31 cellular contexts compared by ENCODE assay signal in the genomic region with DNA sequence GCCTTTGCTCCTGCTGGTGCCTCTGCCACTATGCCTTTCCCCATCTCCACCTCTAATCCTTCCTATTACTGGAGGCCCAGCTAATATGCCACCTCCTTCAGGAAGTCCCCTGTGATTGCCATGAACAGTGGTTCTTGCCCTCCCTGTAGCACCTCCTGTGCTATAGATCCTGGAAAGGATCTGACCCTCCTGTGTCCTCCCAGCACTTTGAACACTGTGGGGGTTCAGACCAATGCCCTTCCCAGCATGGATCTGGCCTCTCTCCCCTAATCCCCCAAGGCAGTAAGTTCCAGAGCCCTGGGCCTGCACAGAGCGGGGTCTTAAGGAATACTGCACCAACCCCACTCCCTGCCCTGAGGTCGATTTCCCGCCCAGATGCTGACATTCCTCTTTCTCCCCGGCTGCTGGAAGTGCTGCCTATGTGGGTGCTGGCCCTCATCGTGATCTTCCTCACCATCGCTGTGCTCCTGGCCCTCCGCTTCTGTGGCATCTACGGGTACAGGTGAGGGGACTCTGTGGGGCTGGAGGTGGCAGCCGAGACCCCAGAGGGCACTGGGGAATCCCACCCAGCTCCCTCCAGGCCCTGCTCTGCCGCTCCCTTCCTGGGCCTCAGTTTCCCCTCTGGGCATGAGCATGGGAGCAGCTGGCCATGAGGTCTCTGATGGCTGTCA. TPM values are rescaled to one million over a fixed set of nuclear protein-coding genes. Genes with fewer than 3 reads are reported as not detected.
DNase-seq lines count a peak whose midpoint lies in the region; ATAC-seq, FAIRE-seq and TF ChIP-seq lines count a peak whose summit lies in the region.
"Had no signal": no experiment of that assay in that cellular context is flagged by ENCODE, and none has a peak within 500 bp of the region (broad histone marks: within the 10 kb centered on the region; RNA-seq: fewer than 3 reads in every experiment).

No MANE protein-coding gene starts in this region.

- no peaks in the 10 kb centered on the region for H3K4me1 Mint-ChIP-seq in activated naive CD4-positive, alpha-beta T cell treated with anti-CD3 and anti-CD28 coated beads, Interleukin-2, amount 50 U/mL, for 24 hours
- no peaks in the 10 kb centered on the region for H3K4me1 Mint-ChIP-seq in activated naive CD4-positive, alpha-beta T cell treated with anti-CD3 and anti-CD28 coated beads for 36 hours (ENCODE audit: low read depth)
- H3K4me1 Mint-ChIP-seq in osteocyte (ENCODE audit: unreplicated experiment) (no peaks in the 10 kb centered on the region), MCF 10A (ENCODE audit: insufficient read depth, unreplicated experiment) (no peaks in the 10 kb centered on the region)

- no peak for ATAC-seq in K562
- ATAC-seq: CD8-positive, alpha-beta T cell; HCT116; HepG2; Right ventricle myocardium inferior had no signal

- H2BK120ac ChIP-seq in mesenchymal stem cell (ENCODE audit: low read depth, low read length), result no peak overlapping the region

- no peak overlapping the region for H3K14ac ChIP-seq in mesenchymal stem cell (ENCODE audit: low read length in 2 of 2)

- H3K9me3 ChIP-seq in K562 (replicated peaks; ENCODE audit: control insufficient read depth, insufficient read depth, low read depth, low read length) (no peaks in the 10 kb centered on the region), mesenchymal stem cell (ENCODE audit: control insufficient read depth, low read length) (no peaks in the 10 kb centered on the region)
- H3K9me3 ChIP-seq: Caco-2, SJCRH30 had no signal

- H3K9ac ChIP-seq in K562 (ENCODE audit: insufficient read depth in 1 of 2, low read depth in 2 of 2, low read length in 2 of 2), result no peak overlapping the region
- H3K9ac ChIP-seq in mesenchymal stem cell (ENCODE audit: low read length), result no peak overlapping the region

- no peak overlapping the region for H2BK5ac ChIP-seq in mesenchymal stem cell (ENCODE audit: low read depth, low read length, poor library complexity, severe bottlenecking)

- H3K27me3 ChIP-seq in K562 (ENCODE audit: control insufficient read depth in 2 of 2, insufficient read depth in 2 of 2, low read length in 2 of 2) (peaks cover 0 to 16% of the 10 kb centered on the region in 2 experiments; a peak in 2 of 5 replicates), mesenchymal stem cell (ENCODE audit: control insufficient read depth in 1 of 2, insufficient read depth in 1 of 2, low read length in 2 of 2) (peaks cover 22 to 64% of the 10 kb centered on the region in 2 experiments)

- H2BK15ac ChIP-seq in mesenchymal stem cell (ENCODE audit: low read depth, poor library complexity, severe bottlenecking), result no peak overlapping the region

- no peaks in the 10 kb centered on the region for H3K36me3 Mint-ChIP-seq in activated naive CD4-positive, alpha-beta T cell treated with anti-CD3 and anti-CD28 coated beads, Interleukin-2, amount 50 U/mL, for 24 hours
- no peaks in the 10 kb centered on the region for H3K36me3 Mint-ChIP-seq in activated naive CD4-positive, alpha-beta T cell treated with anti-CD3 and anti-CD28 coated beads for 36 hours (ENCODE audit: low read depth)
- no peaks in the 10 kb centered on the region for H3K36me3 Mint-ChIP-seq in osteocyte (ENCODE audit: unreplicated experiment)
- H3K36me3 Mint-ChIP-seq in MCF 10A (ENCODE audit: insufficient read depth, unreplicated experiment), result no peaks in the 10 kb centered on the region
- H3K36me3 Mint-ChIP-seq: CD8-positive, alpha-beta T cell had no signal

- no peaks in the 10 kb centered on the region for H4K20me1 ChIP-seq in K562 (replicated peaks; ENCODE audit: control insufficient read depth, insufficient read depth, low read length)

- H3K4me1 ChIP-seq in K562 (replicated peaks in 1 of 2; ENCODE audit: control insufficient read depth in 2 of 2, insufficient read depth in 2 of 2, low read length in 2 of 2) (peaks cover 0 to 12% of the 10 kb centered on the region in 2 experiments; a peak in 2 of 5 replicates), mesenchymal stem cell (ENCODE audit: control insufficient read depth, insufficient read depth, low read depth, low read length) (no peaks in the 10 kb centered on the region)
- H3K4me1 ChIP-seq: Caco-2, SJCRH30 had no signal

- H3K4me3 ChIP-seq in K562 (no peak overlapping the region), mesenchymal stem cell (ENCODE audit: insufficient read depth in 1 of 2, low read depth in 1 of 2, low read length in 2 of 2) (no peak overlapping the region)
- H3K4me3 ChIP-seq: PC-9, SJCRH30 had no signal

- in situ Hi-C loops in K562 (cut with MboI), result no loop called here

- POLR2A ChIA-PET in K562 (lab: Yijun Ruan, JAX) (no interaction called here), MCF 10A (lab: Yijun Ruan, JAX) (no interaction called here)

- CTCF ChIA-PET in activated naive CD4-positive, alpha-beta T cell treated with anti-CD3 and anti-CD28 coated beads for 36 hours (lab: Charles Lee), result interaction anchor here (0.7 kb wide), 1 partner anchor 221 kb away, joined by 3 read pairs; no protein-coding TSS in a partner anchor
- CTCF ChIA-PET in K562 (lab: Yijun Ruan, JAX; ENCODE audit: low intra/inter-chr PET ratio), result no interaction called here
- CTCF ChIA-PET in MCF 10A (lab: Yijun Ruan, JAX), result no interaction called here

- no peak overlapping the region for H3K18ac ChIP-seq in mesenchymal stem cell (ENCODE audit: low read depth in 1 of 2, low read length in 2 of 2)

- no peaks in the 10 kb centered on the region for H3K79me2 ChIP-seq in K562 (ENCODE audit: control insufficient read depth, insufficient read depth, low read length)

- DNase-seq in activated naive CD4-positive, alpha-beta T cell treated with anti-CD3 and anti-CD28 coated beads for 36 hours, result no peak
- DNase-seq in K562 (ENCODE audit: extremely low read depth in 1 of 4, low spot score in 3 of 4) (no peak), osteocyte (ENCODE audit: extremely low spot score, unreplicated experiment) (peak; percentile 62), mesenchymal stem cell (no peak), NCI-H1436 treated with DMSO at 0.1 percent for 48 hours (lab: John Stamatoyannopoulos, UW) (no peak), MCF 10A (ENCODE audit: unreplicated experiment) (no peak)
- DNase-seq: Caco-2, DMS 273 treated with DMSO at 0.1 percent for 48 hours, DMS79, EL, GF-D8, GOT3, Kasumi-1, NCI-H1105 treated with DMSO at 0.1 percent for 48 hours, NCI-H1694, NCI-H2029 treated with DMSO at 0.1 percent for 48 hours, NCI-H446 treated with DMSO at 0.1 percent for 48 hours, NCI-H526, PC-9, SJCRH30 had no signal

- no peaks in the 10 kb centered on the region for H3K9me3 Mint-ChIP-seq in activated naive CD4-positive, alpha-beta T cell treated with anti-CD3 and anti-CD28 coated beads, Interleukin-2, amount 50 U/mL, for 24 hours
- H3K9me3 Mint-ChIP-seq in activated naive CD4-positive, alpha-beta T cell treated with anti-CD3 and anti-CD28 coated beads for 36 hours, result no peaks in the 10 kb centered on the region
- H3K9me3 Mint-ChIP-seq in osteocyte (ENCODE audit: unreplicated experiment) (no peaks in the 10 kb centered on the region), MCF 10A (ENCODE audit: unreplicated experiment) (no peaks in the 10 kb centered on the region)
- H3K9me3 Mint-ChIP-seq: CD8-positive, alpha-beta T cell had no signal

- H3K36me3 ChIP-seq in K562 (ENCODE audit: control insufficient read depth, insufficient read depth, low read length), result no peaks in the 10 kb centered on the region
- H3K36me3 ChIP-seq in mesenchymal stem cell (ENCODE audit: control insufficient read depth in 1 of 2, insufficient read depth in 2 of 2, low read depth in 1 of 2, low read length in 2 of 2), result no peaks in the 10 kb centered on the region
- H3K36me3 ChIP-seq: SJCRH30 had no signal

- H2AK5ac ChIP-seq in mesenchymal stem cell (ENCODE audit: low read length, severe bottlenecking), result no peak overlapping the region

- no peak for TF ChIP-seq RAD21 in K562 (CRISPR knock-in tag; conservative IDR thresholded peaks at IDR 0.05 in 1 of 2, IDR thresholded peaks at IDR 0.05 in 1 of 2)

- H3K9me1 ChIP-seq in K562 (ENCODE audit: control insufficient read depth, insufficient read depth, low read length), result no peaks in the 10 kb centered on the region

- BruUV-seq in K562 (replicated peaks; lab: Mats Ljungman, UMichigan), result no TSS peak
- BruUV-seq in MCF 10A (replicated peaks; lab: Mats Ljungman, UMichigan), result no TSS peak

- no peak overlapping the region for H4K91ac ChIP-seq in mesenchymal stem cell (ENCODE audit: low read length)

- no peak for FAIRE-seq in K562 (lab: Jason Lieb, UNC)
- FAIRE-seq: GM12891, HepG2 had no signal

- TF ChIP-seq CTCF in K562 (IDR thresholded peaks at IDR 0.05 in 2 of 3, conservative IDR thresholded peaks at IDR 0.05 in 1 of 3; ENCODE audit: insufficient read depth in 2 of 3, low read depth in 1 of 3, low read length in 3 of 3) (no peak), osteocyte (IDR thresholded peaks at IDR 0.05) (no peak), MCF 10A (IDR thresholded peaks at IDR 0.05; ENCODE audit: unreplicated experiment) (no peak)

- 24% methylated on average over 5 of the region's 10 CpGs for WGBS in K562 (ENCODE audit: insufficient coverage, low coverage, missing lambda C conversion rate)
- WGBS in mesenchymal stem cell, result 91% methylated on average over 10 of the region's 10 CpGs

- no peak overlapping the region for H2BK12ac ChIP-seq in mesenchymal stem cell (ENCODE audit: low read length in 2 of 2)

- TF ChIP-seq POLR2A in K562 (conservative IDR thresholded peaks at IDR 0.05), result no peak

- H4K8ac ChIP-seq in mesenchymal stem cell (ENCODE audit: low read length), result no peak overlapping the region

- H3K27me3 Mint-ChIP-seq in activated naive CD4-positive, alpha-beta T cell treated with anti-CD3 and anti-CD28 coated beads, Interleukin-2, amount 50 U/mL, for 24 hours, result no peaks in the 10 kb centered on the region
- H3K27me3 Mint-ChIP-seq in activated naive CD4-positive, alpha-beta T cell treated with anti-CD3 and anti-CD28 coated beads for 36 hours (ENCODE audit: low read depth), result no peaks in the 10 kb centered on the region
- peaks cover 16% of the 10 kb centered on the region for H3K27me3 Mint-ChIP-seq in osteocyte (ENCODE audit: unreplicated experiment)
- H3K27me3 Mint-ChIP-seq in MCF 10A (ENCODE audit: insufficient read depth, unreplicated experiment), result peaks cover 18% of the 10 kb centered on the region
- H3K27me3 Mint-ChIP-seq: B cell had no signal

- H3K4me3 Mint-ChIP-seq in activated naive CD4-positive, alpha-beta T cell treated with anti-CD3 and anti-CD28 coated beads, Interleukin-2, amount 50 U/mL, for 24 hours, result no peak overlapping the region
- H3K4me3 Mint-ChIP-seq in activated naive CD4-positive, alpha-beta T cell treated with anti-CD3 and anti-CD28 coated beads for 36 hours, result no peak overlapping the region
- H3K4me3 Mint-ChIP-seq in osteocyte (ENCODE audit: unreplicated experiment) (no peak overlapping the region), MCF 10A (ENCODE audit: unreplicated experiment) (no peak overlapping the region)
- H3K4me3 Mint-ChIP-seq: B cell; CD8-positive, alpha-beta T cell had no signal

- H3K27ac ChIP-seq in K562 (ENCODE audit: extremely low read depth, low read depth, low read length) (no peak overlapping the region), mesenchymal stem cell (ENCODE audit: low read length, poor library complexity, severe bottlenecking) (no peak overlapping the region)
- H3K27ac ChIP-seq: C4-2B, PC-9, SJCRH30 had no signal

- peak overlapping the region; percentile 55 for H3K27ac Mint-ChIP-seq in activated naive CD4-positive, alpha-beta T cell treated with anti-CD3 and anti-CD28 coated beads, Interleukin-2, amount 50 U/mL, for 24 hours
- H3K27ac Mint-ChIP-seq in activated naive CD4-positive, alpha-beta T cell treated with anti-CD3 and anti-CD28 coated beads for 36 hours, result no peak overlapping the region
- H3K27ac Mint-ChIP-seq in osteocyte (ENCODE audit: unreplicated experiment), result no peak overlapping the region
- no peak overlapping the region for H3K27ac Mint-ChIP-seq in MCF 10A (ENCODE audit: low read depth, unreplicated experiment)
- H3K27ac Mint-ChIP-seq: CD8-positive, alpha-beta T cell had no signal

- no peak for TF ChIP-seq EP300 in K562 (IDR thresholded peaks at IDR 0.05; ENCODE audit: low read length)

- no peak overlapping the region for H3K4me2 ChIP-seq in K562 (ENCODE audit: insufficient read depth, low read length)
- H3K4me2 ChIP-seq in mesenchymal stem cell (ENCODE audit: low read length, poor library complexity, severe bottlenecking), result no peak overlapping the region
- H3K4me2 ChIP-seq: PC-9 had no signal

- H3K23ac ChIP-seq in mesenchymal stem cell (ENCODE audit: low read length in 2 of 2), result no peak overlapping the region

- intact Hi-C loops in activated naive CD4-positive, alpha-beta T cell treated with anti-CD3 and anti-CD28 coated beads for 36 hours (cut with micrococcal nuclease), result no loop called here
- intact Hi-C loops in K562 (cut with micrococcal nuclease) (no loop called here), MCF 10A (cut with micrococcal nuclease) (no loop called here)

- H2AFZ ChIP-seq in K562 (ENCODE audit: low read depth, low read length) (no peak overlapping the region), mesenchymal stem cell (ENCODE audit: low read depth, low read length) (no peak overlapping the region)
- H2AFZ ChIP-seq: PC-9 had no signal

- H3K4ac ChIP-seq in mesenchymal stem cell (ENCODE audit: low read depth in 1 of 2, low read length in 2 of 2), result no peak overlapping the region

- H3K79me1 ChIP-seq in mesenchymal stem cell (replicated peaks; ENCODE audit: low read length, poor library complexity, severe bottlenecking), result no peaks in the 10 kb centered on the region

RNA-seq across cellular contexts. Expression of gene CSF2RB, which starts 21.6 kb away (rescaled TPM):
- under 1 TPM in 1 of 2 experiments, not detected in 1; 0.14 TPM for total RNA-seq in activated naive CD4-positive, alpha-beta T cell treated with anti-CD3 and anti-CD28 coated beads for 36 hours
- not detected in 2 replicates for total RNA-seq in K562 (2011; cell fraction: chromatin; rRNA removed; ENCODE audit: low replicate concordance)
- total RNA-seq in K562 (2011; cell fraction: nucleolus; rRNA removed), result under 0.01 TPM in 1 of 2 replicates, not detected in the other
- not detected in 2 replicates for total RNA-seq in K562 (2011; cell fraction: nucleoplasm; rRNA removed)
- total RNA-seq in K562 (2014; rRNA removed) (0.36 and 0.61 TPM in 2 replicates), K562 (2014; rRNA removed; fragmentation: Illumina TruSeq; extraction: Trizol) (0.26 and 0.29 TPM in 2 replicates), K562 (2015; rRNA removed; fragmentation: Illumina TruSeq; extraction: Trizol) (0.62 and 0.72 TPM in 2 replicates), K562 (2021) (0.60 and 1.0 TPM in 2 replicates), osteocyte (not detected in 2 replicates), MCF 10A (2022) (not detected in 2 replicates)
- polyA plus RNA-seq in K562 (2011; rRNA removed) (0.04 and 0.16 TPM in 2 replicates), K562 (2014; fragmentation: Illumina TruSeq; extraction: Trizol) (0.54 and 0.62 TPM in 2 replicates), K562 (2014; fragmentation: Nextera tagmentation; extraction: Ambion mirVana) (under 1 TPM; 0.06 to 0.07 TPM), K562 (2014; rRNA removed) (0.54 and 0.74 TPM in 2 replicates)
- 0.12 and 0.24 TPM in 2 replicates for polyA plus RNA-seq in K562 (2011; cell fraction: cytosol; rRNA removed)
- 0.17 and 0.20 TPM in 2 replicates for polyA plus RNA-seq in K562 (2011; cell fraction: nucleus; rRNA removed)
- 0.48 and 1.3 TPM in 2 replicates for polyA plus RNA-seq in K562 (2012)
- polyA minus RNA-seq in K562 (2011; rRNA and poly(A)+ RNA removed), result 0.07 and 0.09 TPM in 2 replicates
- polyA minus RNA-seq in K562 (2011; cell fraction: cytosol; rRNA and poly(A)+ RNA removed), result not detected in 2 replicates
- polyA minus RNA-seq in K562 (2011; cell fraction: nucleus; rRNA and poly(A)+ RNA removed), result 0.13 and 0.22 TPM in 2 replicates
- not detected for polyA plus RNA-seq in mesenchymal stem cell (2013, experiment 1 of 2)
- not detected for polyA plus RNA-seq in mesenchymal stem cell (2013, experiment 2 of 2)
- total RNA-seq: A673, Caco-2, HepG2, HT1080, PC-9, RPMI7951, SJCRH30 had no signal
- polyA plus RNA-seq: HepG2 had no signal
